In genomic region chr5:95715799-95716461, GRCh38 we compare ENCODE assay signal across 11 cellular contexts. TPM values are rescaled to one million over a fixed set of nuclear protein-coding genes. Genes with fewer than 3 reads are reported as not detected.
DNase-seq lines count a peak whose midpoint lies in the region; ATAC-seq, FAIRE-seq and TF ChIP-seq lines count a peak whose summit lies in the region.
"Had no signal": no experiment of that assay in that cellular context is flagged by ENCODE, and none has a peak within 500 bp of the region (broad histone marks: within the 10 kb centered on the region; RNA-seq: fewer than 3 reads in every experiment).

No MANE protein-coding gene starts in this region.

- peak; percentile 40 for ATAC-seq in GM18502 (IDR thresholded peaks at IDR 0.05; ENCODE audit: poor library complexity, unreplicated experiment)
- ATAC-seq in GM19467 (IDR thresholded peaks at IDR 0.05; ENCODE audit: unreplicated experiment): no peak
- ATAC-seq in pancreas: no peak
- ATAC-seq: Right ventricle myocardium inferior had no signal

- no peak for FAIRE-seq in pancreas (lab: Jason Lieb, UNC)

- peaks cover 64% of the 10 kb centered on the region for H3K4me1 ChIP-seq in SJSA1 (replicated peaks)
- H3K4me1 ChIP-seq in pancreas: peaks cover 0 to 20% (median 13%) of the 10 kb centered on the region in 3 donors

- intact Hi-C loops in pancreas (cut with DNase I): no loop called here

- DNase-seq in AG08396 (ENCODE audit: low spot score): peak; percentile 27
- DNase-seq in SJSA1 (ENCODE audit: low read depth in 1 of 2, low spot score in 2 of 2): peak in 1 of 2 experiments; percentile 75
- peak; percentile 87 for DNase-seq in fibroblast of pulmonary artery (ENCODE audit: low read depth)
- no peak for DNase-seq in C1 segment of cervical spinal cord (lab: John Stamatoyannopoulos, UW)
- DNase-seq in iPS-NIHi11 (ENCODE audit: low spot score): no peak
- no peak for DNase-seq in pancreas
- DNase-seq: DMS 273 treated with DMSO at 0.1 percent for 48 hours, NCI-H146 had no signal

- H3K27ac ChIP-seq in SJSA1 (peak overlapping the region; percentile 56), pancreas (no peak overlapping the region)

- H3K9me3 ChIP-seq in SJSA1 (replicated peaks) (no peaks in the 10 kb centered on the region), pancreas (no peaks in the 10 kb centered on the region)

- H3K27me3 ChIP-seq in SJSA1 (replicated peaks): no peaks in the 10 kb centered on the region
- no peaks in the 10 kb centered on the region for H3K27me3 ChIP-seq in pancreas

- H3K36me3 ChIP-seq in SJSA1 (no peaks in the 10 kb centered on the region), pancreas (no peaks in the 10 kb centered on the region)

- WGBS in pancreas, 2 donors: 93 to 94% methylated on average over 5 of the region's 5 CpGs

- H3K4me3 ChIP-seq in SJSA1 (no peak overlapping the region), fibroblast of pulmonary artery (replicated peaks; ENCODE audit: low read depth, low read length) (no peak overlapping the region), pancreas (no peak overlapping the region)

- TF ChIP-seq CTCF in fibroblast of pulmonary artery (IDR thresholded peaks at IDR 0.05; ENCODE audit: low read length, missing control alignments) (no peak), pancreas (IDR thresholded peaks at IDR 0.05) (no peak)

RNA-seq across cellular contexts. Expression of gene RHOBTB3, which starts 15.2 kb away (rescaled TPM):
- total RNA-seq in SJSA1 (2014; rRNA removed; shearing (Covaris generic)): 121 and 175 TPM in 2 replicates
- 100 to 1,000 TPM in 3 of 6 donors, 10 to 100 TPM in 3; 59.6 to 190 (median 93.7) TPM for total RNA-seq in pancreas
- polyA plus RNA-seq in pancreas: 10 to 100 TPM; 32.5 to 54.8 TPM

RNA-seq across cellular contexts. Expression of gene SPATA9, which starts 33.1 kb away (rescaled TPM):
- total RNA-seq in SJSA1 (2014; rRNA removed; shearing (Covaris generic)): 0.56 and 1.4 TPM in 2 replicates
- total RNA-seq in pancreas: under 1 TPM; 0.12 to 0.67 (median 0.48) TPM
- 1 to 10 TPM in 1 of 2 donors, under 1 TPM in 1; 0.19 to 1.3 TPM for polyA plus RNA-seq in pancreas
- total RNA-seq: Right ventricle myocardium inferior had no signal

Comparison
In these comparisons a context has a peak if more than half of its experiments do, and no peak if none do; other contexts are left out.
1. DNase-seq: peak in AG08396 (single experiment) and fibroblast of pulmonary artery (single experiment); none in C1 segment of cervical spinal cord (0 of 14), iPS-NIHi11 (single experiment) and pancreas (0 of 6).